ENCODE assay signal across 16 cellular contexts in genomic region chr10:125032474-125032873, GRCh38.
DNase-seq lines count a peak whose midpoint lies in the region; ATAC-seq and TF ChIP-seq lines count a peak whose summit lies in the region.
"Had no signal": no experiment of that assay in that cellular context is flagged by ENCODE, and none has a peak within 500 bp of the region (broad histone marks: within the 10 kb centered on the region; RNA-seq: fewer than 3 reads in every experiment).

No MANE protein-coding gene starts in this region.

- POLR2A ChIA-PET in HEK293T (lab: Yijun Ruan, JAX), result no interaction called here

- CTCF ChIA-PET in HEK293T (lab: Yijun Ruan, JAX), result no interaction called here

- H3K36me3 Mint-ChIP-seq in brain, result peaks cover 48% of the 10 kb centered on the region
- peaks cover 47% of the 10 kb centered on the region for H3K36me3 Mint-ChIP-seq in nephron (ENCODE audit: low read depth)
- peaks cover 29% of the 10 kb centered on the region for H3K36me3 Mint-ChIP-seq in type B pancreatic cell
- peaks cover 3% of the 10 kb centered on the region for H3K36me3 Mint-ChIP-seq in effector memory CD8-positive, alpha-beta T cell (ENCODE audit: insufficient read depth)

- H3K4me1 Mint-ChIP-seq in brain, result peaks cover 94% of the 10 kb centered on the region
- H3K4me1 Mint-ChIP-seq in nephron, result peaks cover 63% of the 10 kb centered on the region
- peaks cover 72% of the 10 kb centered on the region for H3K4me1 Mint-ChIP-seq in type B pancreatic cell (ENCODE audit: unreplicated experiment)
- H3K4me1 Mint-ChIP-seq in effector memory CD8-positive, alpha-beta T cell (ENCODE audit: low read depth in 2 of 2), result peaks cover 3 to 4% of the 10 kb centered on the region in 2 donors
- H3K4me1 Mint-ChIP-seq: B cell had no signal

- H3K27me3 Mint-ChIP-seq in brain, result no peaks in the 10 kb centered on the region
- no peaks in the 10 kb centered on the region for H3K27me3 Mint-ChIP-seq in nephron (ENCODE audit: low read depth)
- no peaks in the 10 kb centered on the region for H3K27me3 Mint-ChIP-seq in type B pancreatic cell
- peaks cover 6 to 70% of the 10 kb centered on the region in 2 donors for H3K27me3 Mint-ChIP-seq in effector memory CD8-positive, alpha-beta T cell

- ATAC-seq in effector memory CD8-positive, alpha-beta T cell (replicated peaks), result no peak
- no peak for ATAC-seq in GM21423 (IDR thresholded peaks at IDR 0.05; ENCODE audit: unreplicated experiment)

- no peaks in the 10 kb centered on the region for H3K9me3 Mint-ChIP-seq in brain
- H3K9me3 Mint-ChIP-seq in nephron, result no peaks in the 10 kb centered on the region
- no peaks in the 10 kb centered on the region for H3K9me3 Mint-ChIP-seq in type B pancreatic cell
- no peaks in the 10 kb centered on the region for H3K9me3 Mint-ChIP-seq in effector memory CD8-positive, alpha-beta T cell
- H3K9me3 Mint-ChIP-seq: CD4-positive, alpha-beta T cell had no signal

- H3K4me3 Mint-ChIP-seq in brain (no peak overlapping the region), nephron (no peak overlapping the region), type B pancreatic cell (no peak overlapping the region)
- no peak overlapping the region for H3K4me3 Mint-ChIP-seq in effector memory CD8-positive, alpha-beta T cell
- H3K4me3 Mint-ChIP-seq: B cell; CD4-positive, alpha-beta T cell had no signal

- TF ChIP-seq CTCF in brain (conservative IDR thresholded peaks at IDR 0.05) (no peak), nephron (IDR thresholded peaks at IDR 0.05; ENCODE audit: unreplicated experiment in 3 of 3) (no peak), type B pancreatic cell (conservative IDR thresholded peaks at IDR 0.05) (no peak), GM20000 (IDR thresholded peaks at IDR 0.05; ENCODE audit: extremely low read depth, missing control alignments) (no peak)

- no peak for DNase-seq in HEK293T (ENCODE audit: extremely low spot score)
- DNase-seq in type B pancreatic cell (ENCODE audit: extremely low spot score, unreplicated experiment), result no peak
- no peak for DNase-seq in effector memory CD8-positive, alpha-beta T cell
- DNase-seq in GM20000 (ENCODE audit: low spot score), result no peak
- DNase-seq: Calu3; CD4-positive, alpha-beta T cell; DMS53; NCI-H1105 treated with DMSO at 0.1 percent for 48 hours; NCI-H187; NCI-H226; NCI-H526; SIG-M5 had no signal

- peak overlapping the region in 3 of 5 experiments; percentile 6 to 75 (median 72) for H3K27ac Mint-ChIP-seq in brain
- H3K27ac Mint-ChIP-seq in nephron, result peak overlapping the region in 2 of 3 experiments; percentile 36 to 37
- peak overlapping the region; percentile 31 for H3K27ac Mint-ChIP-seq in type B pancreatic cell
- H3K27ac Mint-ChIP-seq in effector memory CD8-positive, alpha-beta T cell, result no peak overlapping the region
- H3K27ac Mint-ChIP-seq: B cell; CD4-positive, alpha-beta T cell had no signal

TF ChIP-seq in HEK293T, 16 proteins besides CTCF, POLR2A, EP300 and RAD21:
- TF ChIP-seq FOXA1 (IDR thresholded peaks at IDR 0.05), result no peak
- no peak for TF ChIP-seq ELF4 (IDR thresholded peaks at IDR 0.05)
- no peak for TF ChIP-seq L3MBTL2 (conservative IDR thresholded peaks at IDR 0.05)
- TF ChIP-seq CTBP1 (IDR thresholded peaks at IDR 0.05; ENCODE audit: borderline replicate concordance), result no peak
- no peak for TF ChIP-seq HDGF (IDR thresholded peaks at IDR 0.05; ENCODE audit: borderline replicate concordance)
- TF ChIP-seq, protein P1, sequence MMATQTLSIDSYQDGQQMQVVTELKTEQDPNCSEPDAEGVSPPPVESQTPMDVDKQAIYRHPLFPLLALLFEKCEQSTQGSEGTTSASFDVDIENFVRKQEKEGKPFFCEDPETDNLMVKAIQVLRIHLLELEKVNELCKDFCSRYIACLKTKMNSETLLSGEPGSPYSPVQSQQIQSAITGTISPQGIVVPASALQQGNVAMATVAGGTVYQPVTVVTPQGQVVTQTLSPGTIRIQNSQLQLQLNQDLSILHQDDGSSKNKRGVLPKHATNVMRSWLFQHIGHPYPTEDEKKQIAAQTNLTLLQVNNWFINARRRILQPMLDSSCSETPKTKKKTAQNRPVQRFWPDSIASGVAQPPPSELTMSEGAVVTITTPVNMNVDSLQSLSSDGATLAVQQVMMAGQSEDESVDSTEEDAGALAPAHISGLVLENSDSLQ (IDR thresholded peaks at IDR 0.05), result peak; percentile 63

Comparison
In these comparisons a context has a peak if more than half of its experiments do, and no peak if none do; other contexts are left out.
1. H3K27ac Mint-ChIP-seq: peak in brain (3 of 5), nephron (2 of 3) and type B pancreatic cell (single experiment); none in effector memory CD8-positive, alpha-beta T cell (0 of 2).